ENCODE assay signal across 29 cellular contexts in genomic region chr5:116516021-116516420, GRCh38. TPM values are rescaled to one million over a fixed set of nuclear protein-coding genes. Genes with fewer than 3 reads are reported as not detected.
DNase-seq lines count a peak whose midpoint lies in the region; ATAC-seq and TF ChIP-seq lines count a peak whose summit lies in the region.
"Had no signal": no experiment of that assay in that cellular context is flagged by ENCODE, and none has a peak within 500 bp of the region (broad histone marks: within the 10 kb centered on the region; RNA-seq: fewer than 3 reads in every experiment).

No MANE protein-coding gene starts in this region.

- H3K9me3 Mint-ChIP-seq in GM23338 (no peaks in the 10 kb centered on the region), mesothelial cell of epicardium (peaks cover 3% of the 10 kb centered on the region), type B pancreatic cell (peaks cover 6% of the 10 kb centered on the region)
- no peaks in the 10 kb centered on the region for H3K9me3 Mint-ChIP-seq in activated T-cell treated with anti-CD3 and anti-CD28 coated beads, Interleukin-2, amount 50 U/mL, for 72 hours
- H3K9me3 Mint-ChIP-seq: HFFc6; T-helper 1 cell treated with Interleukin-12 subunit alpha and Interleukin-12 subunit beta and Interleukin-4 antibody, amounts not matched to agents 30 μg/mL and 1 μg/mL, for 36 hours had no signal

- H3K27ac Mint-ChIP-seq in GM23338 (no peak overlapping the region; the same call in 1 of the 2 replicates), mesothelial cell of epicardium (peak overlapping the region; percentile 88), type B pancreatic cell (no peak overlapping the region)
- H3K27ac Mint-ChIP-seq in activated T-cell treated with anti-CD3 and anti-CD28 coated beads, Interleukin-2, amount 50 U/mL, for 72 hours = no peak overlapping the region
- H3K27ac Mint-ChIP-seq: CD8-positive, alpha-beta memory T cell; HFFc6; T-helper 1 cell treated with Interleukin-12 subunit alpha and Interleukin-12 subunit beta and Interleukin-4 antibody, amounts not matched to agents 30 μg/mL and 1 μg/mL, for 36 hours had no signal

- H3K4me3 ChIP-seq in GM23338 (no peak overlapping the region), adrenal gland (peak overlapping the region in 1 of 4 donors; percentile 11)
- H3K4me3 ChIP-seq: A549, HAP-1 had no signal

- H3K27me3 Mint-ChIP-seq in GM23338 (ENCODE audit: insufficient read depth, low read depth, poor library complexity) (peaks cover 7% of the 10 kb centered on the region), mesothelial cell of epicardium (ENCODE audit: low read depth) (no peaks in the 10 kb centered on the region), type B pancreatic cell (no peaks in the 10 kb centered on the region)
- no peaks in the 10 kb centered on the region for H3K27me3 Mint-ChIP-seq in activated T-cell treated with anti-CD3 and anti-CD28 coated beads, Interleukin-2, amount 50 U/mL, for 72 hours (ENCODE audit: low read depth)
- H3K27me3 Mint-ChIP-seq: CD8-positive, alpha-beta memory T cell had no signal

- H3K9me3 ChIP-seq in adrenal gland (replicated peaks in 1 of 3) = no peaks in the 10 kb centered on the region
- H3K9me3 ChIP-seq: A549, HAP-1 had no signal

- no peaks in the 10 kb centered on the region for H3K9me2 ChIP-seq in GM23338 (ENCODE audit: insufficient read depth)

- H3K4me1 ChIP-seq in GM23338 (ENCODE audit: insufficient read depth) (peaks cover 93% of the 10 kb centered on the region), adrenal gland (replicated peaks in 1 of 2) (peaks cover 33 to 70% of the 10 kb centered on the region in 2 donors)
- H3K4me1 ChIP-seq: A549 had no signal

- no peak overlapping the region for H2AFZ ChIP-seq in GM23338

- H3K4me2 ChIP-seq in GM23338 = no peak overlapping the region
- H3K4me2 ChIP-seq: A549 had no signal

- intact Hi-C loops in adrenal gland (cut with DNase I) = no loop called here

- H3K79me2 ChIP-seq in GM23338 (replicated peaks; ENCODE audit: insufficient read depth) = peaks cover 100% of the 10 kb centered on the region

- H3K36me3 Mint-ChIP-seq in GM23338 (ENCODE audit: low read depth) (peaks cover 16% of the 10 kb centered on the region), mesothelial cell of epicardium (no peaks in the 10 kb centered on the region), type B pancreatic cell (peaks cover 16% of the 10 kb centered on the region)
- H3K36me3 Mint-ChIP-seq in activated T-cell treated with anti-CD3 and anti-CD28 coated beads, Interleukin-2, amount 50 U/mL, for 72 hours (ENCODE audit: insufficient read depth in 2 of 2) = no peaks in the 10 kb centered on the region

- 56 to 69% (median 61%) methylated on average over 4 of the region's 4 CpGs for WGBS in adrenal gland, 4 donors

- H3K27ac ChIP-seq in GM23338 (ENCODE audit: low read depth) (0 out of 2 replicates have a peak overlapping the region, but pooled peaks have one; percentile 1), adrenal gland (peak overlapping the region in 4 of 5 donors; percentile 5 to 66 (median 27))
- H3K27ac ChIP-seq: A549, C4-2B had no signal

- H4K20me1 ChIP-seq in GM23338 (replicated peaks; ENCODE audit: insufficient read depth) = peaks cover 91% of the 10 kb centered on the region

- no peak for TF ChIP-seq POLR2A in adrenal gland (IDR thresholded peaks at IDR 0.05)

- no peaks in the 10 kb centered on the region for H3F3A ChIP-seq in GM23338 (replicated peaks; ENCODE audit: low read depth)

- H3K27me3 ChIP-seq in GM23338 (ENCODE audit: insufficient read depth) (no peaks in the 10 kb centered on the region), adrenal gland (no peaks in the 10 kb centered on the region)

- DNase-seq in GM23338 (ENCODE audit: low spot score) = no peak
- no peak for DNase-seq in adrenal gland
- no peak for DNase-seq in mesothelial cell of epicardium (ENCODE audit: low spot score in 2 of 2, unreplicated experiment in 2 of 2)
- DNase-seq in type B pancreatic cell (ENCODE audit: extremely low spot score, unreplicated experiment) = no peak
- DNase-seq in NCI-H2196 (lab: John Stamatoyannopoulos, UW; ENCODE audit: unreplicated experiment) = no peak
- no peak for DNase-seq in NAMALWA (ENCODE audit: low spot score)
- DNase-seq in activated T-cell treated with anti-CD3 and anti-CD28 coated beads, Interleukin-2, amount 50 U/mL, for 72 hours = no peak
- DNase-seq: AML-193; CD8-positive, alpha-beta memory T cell; DMS79 treated with DMSO at 0.1 percent for 48 hours; GF-D8; GOT3; HFFc6; KBM-7; MV-4-11; NCI-H1105 treated with DMSO at 0.1 percent for 48 hours; NCI-H146; NCI-H2029 treated with DMSO at 0.1 percent for 48 hours; NCI-H510A; NK-92 treated with Interleukin-12 subunit alpha and Interleukin-12 subunit beta, amount 100 ng/mL, for 24 hours; Right ventricle myocardium superior; RPMI8226; SW 1271 had no signal

- H3K36me3 ChIP-seq in GM23338 (ENCODE audit: insufficient read depth) (no peaks in the 10 kb centered on the region), adrenal gland (replicated peaks in 1 of 2) (no peaks in the 10 kb centered on the region)

- no peak for TF ChIP-seq CTCF in GM23338 (conservative IDR thresholded peaks at IDR 0.05; ENCODE audit: low read depth in 2 of 2)
- no peak for TF ChIP-seq CTCF in adrenal gland (IDR thresholded peaks at IDR 0.05)
- TF ChIP-seq CTCF in mesothelial cell of epicardium (IDR thresholded peaks at IDR 0.05; ENCODE audit: unreplicated experiment) = no peak
- no peak for TF ChIP-seq CTCF in type B pancreatic cell (conservative IDR thresholded peaks at IDR 0.05)

- no peak overlapping the region for H3K4me3 Mint-ChIP-seq in GM23338
- peak overlapping the region; percentile 1 for H3K4me3 Mint-ChIP-seq in mesothelial cell of epicardium
- peak overlapping the region; percentile 5 for H3K4me3 Mint-ChIP-seq in type B pancreatic cell
- H3K4me3 Mint-ChIP-seq in activated T-cell treated with anti-CD3 and anti-CD28 coated beads, Interleukin-2, amount 50 U/mL, for 72 hours = no peak overlapping the region
- H3K4me3 Mint-ChIP-seq: CD8-positive, alpha-beta memory T cell; HFFc6; T-helper 1 cell treated with Interleukin-12 subunit alpha and Interleukin-12 subunit beta and Interleukin-4 antibody, amounts not matched to agents 30 μg/mL and 1 μg/mL, for 36 hours had no signal

- H3K4me1 Mint-ChIP-seq in GM23338 (peaks cover 78% of the 10 kb centered on the region), mesothelial cell of epicardium (peaks cover 68% of the 10 kb centered on the region), type B pancreatic cell (ENCODE audit: unreplicated experiment) (peaks cover 33% of the 10 kb centered on the region)
- no peaks in the 10 kb centered on the region for H3K4me1 Mint-ChIP-seq in activated T-cell treated with anti-CD3 and anti-CD28 coated beads, Interleukin-2, amount 50 U/mL, for 72 hours (ENCODE audit: low read depth)
- H3K4me1 Mint-ChIP-seq: CD8-positive, alpha-beta memory T cell had no signal

- ATAC-seq in GM23338 = no peak
- ATAC-seq in activated T-cell treated with anti-CD3 and anti-CD28 coated beads, Interleukin-2, amount 50 U/mL, for 72 hours (replicated peaks in 1 of 2) = no peak
- ATAC-seq: A549 had no signal

TF ChIP-seq in GM23338, 12 proteins besides CTCF, POLR2A, EP300 and RAD21 (continues in another document):
- TF ChIP-seq REST (IDR thresholded peaks at IDR 0.05; ENCODE audit: unreplicated experiment) (no peak), NANOG (IDR thresholded peaks at IDR 0.05; ENCODE audit: borderline replicate concordance) (no peak)

RNA-seq across cellular contexts. Expression of gene SEMA6A, which starts 58.6 kb away (rescaled TPM):
- total RNA-seq in GM23338 (2014; rRNA removed; shearing (Covaris generic)) = 355 and 400 TPM in 2 replicates
- polyA plus RNA-seq in GM23338 (2016; fragmentation: Nextera tagmentation; extraction: Ambion mirVana) = 220 and 233 TPM in 2 replicates
- 100 to 1,000 TPM; 108 to 182 (median 141) TPM for total RNA-seq in adrenal gland
- polyA plus RNA-seq in adrenal gland = 100 to 1,000 TPM in 1 of 3 donors, 10 to 100 TPM in 2; 55.1 to 112 (median 91.2) TPM
- total RNA-seq in mesothelial cell of epicardium = 129 to 138 TPM (median 132 TPM) in 3 replicates
- total RNA-seq in type B pancreatic cell (ENCODE audit: low replicate concordance) = 74.0 and 84.2 TPM in 2 replicates
- under 1 TPM; 0.23 to 0.50 TPM for total RNA-seq in activated T-cell treated with anti-CD3 and anti-CD28 coated beads, Interleukin-2, amount 50 U/mL, for 72 hours
- total RNA-seq: CD8-positive, alpha-beta memory T cell; LHCN-M2; PC-3 had no signal

Comparison
In these comparisons a context has a peak if more than half of its experiments do, and no peak if none do; other contexts are left out.
1. H3K4me3 Mint-ChIP-seq: peak in mesothelial cell of epicardium (single experiment) and type B pancreatic cell (single experiment); none in GM23338 (single experiment) and activated T-cell treated with anti-CD3 and anti-CD28 coated beads, Interleukin-2, amount 50 U/mL, for 72 hours (0 of 2).
2. RNA of gene SEMA6A, which starts 58.6 kb away (total RNA-seq): 355 to 400 TPM in GM23338, 108 to 182 TPM in adrenal gland, 129 to 138 TPM in mesothelial cell of epicardium and 74.0 to 84.2 TPM in type B pancreatic cell; 0.23 to 0.50 TPM in activated T-cell treated with anti-CD3 and anti-CD28 coated beads, Interleukin-2, amount 50 U/mL, for 72 hours; every median in the first group is over 10 times any median in the second.